29 cellular contexts compared by ENCODE assay signal in the genomic region with DNA sequence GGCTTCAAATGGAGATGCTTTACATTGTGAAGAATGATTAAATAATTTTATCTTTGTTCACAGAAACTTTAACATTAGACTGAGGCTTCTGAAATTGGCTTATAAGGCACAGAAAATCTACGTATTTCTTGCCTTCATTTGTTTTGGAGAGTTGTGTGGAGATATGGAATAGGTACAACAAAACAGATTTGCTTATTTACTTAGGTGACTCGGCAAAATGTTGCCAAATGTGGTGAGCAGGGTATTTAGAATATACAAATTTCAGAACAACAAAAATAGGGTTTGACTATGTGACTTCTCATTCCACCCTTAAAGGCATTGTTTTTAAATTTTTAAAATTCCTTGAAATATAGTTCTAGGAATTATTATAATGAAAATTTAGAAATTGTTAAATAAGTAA.
"Had no signal": no experiment of that assay in that cellular context is flagged by ENCODE, and none has a peak within 500 bp of the region (broad histone marks: within the 10 kb centered on the region; RNA-seq: fewer than 3 reads in every experiment).

No MANE protein-coding gene starts in this region.

- ATAC-seq: activated CD4-positive, alpha-beta T cell treated with anti-CD3 and anti-CD28 coated beads for 36 hours; activated CD8-positive, alpha-beta memory T cell treated with anti-CD3 and anti-CD28 coated beads, Interleukin-2, amount 10 ng/mL, durations not matched to agents 7 days and 5 days; activated CD8-positive, alpha-beta T cell treated with anti-CD3 and anti-CD28 coated beads, Interleukin-2, amount 10 ng/mL, durations not matched to agents 7 days and 5 days; activated naive CD8-positive, alpha-beta T cell treated with anti-CD3 and anti-CD28 coated beads, Interleukin-2, amount 50 U/mL, for 24 hours; body of pancreas; foreskin keratinocyte; gastrocnemius medialis; heart left ventricle had no signal

- H3K27ac ChIP-seq: adrenal gland, body of pancreas, colonic mucosa, esophagus muscularis mucosa, foreskin keratinocyte, gastrocnemius medialis, heart left ventricle had no signal

- H3K9me3 ChIP-seq: adrenal gland, body of pancreas, colonic mucosa, esophagus muscularis mucosa, gastrocnemius medialis, heart left ventricle had no signal

- H3K27me3 ChIP-seq: adrenal gland, body of pancreas, colonic mucosa, esophagus muscularis mucosa, foreskin keratinocyte, gastrocnemius medialis, heart left ventricle had no signal

- H3K36me3 ChIP-seq: adrenal gland, colonic mucosa, esophagus muscularis mucosa, gastrocnemius medialis, heart left ventricle had no signal

- H3K4me3 ChIP-seq: adrenal gland, body of pancreas, colonic mucosa, esophagus muscularis mucosa, gastrocnemius medialis, heart left ventricle had no signal

- H3K4me1 ChIP-seq: adrenal gland, colonic mucosa, esophagus muscularis mucosa, foreskin keratinocyte, gastrocnemius medialis, heart left ventricle had no signal

- DNase-seq: activated CD4-positive, alpha-beta memory T cell treated with anti-CD3 and anti-CD28 coated beads for 36 hours; activated CD4-positive, alpha-beta T cell treated with anti-CD3 and anti-CD28 coated beads for 36 hours; activated CD4-positive, alpha-beta T cell treated with anti-CD3 and anti-CD28 coated beads, Interleukin-2, amount 10 ng/mL, durations not matched to agents 24 days and 14 days; activated CD4-positive, CD25-positive, alpha-beta regulatory T cell; activated CD4-positive, CD25-positive, alpha-beta regulatory T cell treated with anti-CD3 and anti-CD28 coated beads, Interleukin-2, amount 50 U/mL, for 72 hours; activated CD8-positive, alpha-beta memory T cell treated with anti-CD3 and anti-CD28 coated beads, Interleukin-2, amount 10 ng/mL, durations not matched to agents 7 days and 5 days; activated CD8-positive, alpha-beta memory T cell treated with anti-CD3 and anti-CD28 coated beads, Interleukin-2, amount 50 U/mL, for 4 hours; activated CD8-positive, alpha-beta T cell treated with anti-CD3 and anti-CD28 coated beads, Interleukin-2, amount 10 ng/mL, durations not matched to agents 7 days and 5 days; activated effector memory CD4-positive, alpha-beta T cell treated with anti-CD3 and anti-CD28 coated beads, Interleukin-2, amount 50 U/mL, for 16 hours; activated naive CD4-positive, alpha-beta T cell treated with anti-CD3 and anti-CD28 coated beads for 36 hours; activated naive CD8-positive, alpha-beta T cell treated with anti-CD3 and anti-CD28 coated beads for 36 hours; activated naive CD8-positive, alpha-beta T cell treated with anti-CD3 and anti-CD28 coated beads, Interleukin-2, amount 50 U/mL, for 24 hours; activated T-cell treated with anti-CD3 and anti-CD28 coated beads, Interleukin-2, amount 50 U/mL, for 1 hour; activated T-cell treated with anti-CD3 and anti-CD28 coated beads, Interleukin-2, amount 50 U/mL, for 48 hours; adrenal gland; amygdala; aorta; body of pancreas; caudate nucleus; cerebellar nuclear complex; colonic mucosa; effector memory CD4-positive, alpha-beta T cell; endodermal cell; foreskin keratinocyte; gastrocnemius medialis; glutamatergic neuron; heart left ventricle; T-helper 2 cell had no signal
